Comparison of ENCODE assay signal across 11 cellular contexts in the genomic region with DNA sequence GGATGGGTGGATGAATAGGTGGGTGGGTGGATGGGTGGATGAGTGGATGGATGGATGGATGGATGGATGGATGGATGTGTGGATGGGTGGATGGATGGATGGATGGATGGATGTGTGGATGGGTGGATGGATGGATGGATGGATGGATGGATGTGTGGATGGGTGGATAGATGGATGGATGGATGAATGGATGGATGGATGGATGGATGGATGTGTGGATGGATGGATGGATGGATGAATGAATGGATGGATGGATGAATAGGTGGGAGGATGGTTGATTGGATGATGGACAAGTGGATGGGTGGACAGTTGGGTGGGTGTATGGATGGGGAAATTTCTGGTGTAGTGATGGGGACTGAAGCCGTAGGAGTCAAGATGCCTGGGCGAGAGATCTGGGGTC. TPM values are rescaled to one million over a fixed set of nuclear protein-coding genes. Genes with fewer than 3 reads are reported as not detected.
DNase-seq lines count a peak whose midpoint lies in the region; ATAC-seq, FAIRE-seq and TF ChIP-seq lines count a peak whose summit lies in the region.
"Not testable (repeated sequence)": the region's sequence is repeated elsewhere in the genome, so short reads cannot be mapped to it uniquely, and the experiment has no call there.
"Had no signal": no experiment of that assay in that cellular context is flagged by ENCODE, and none has a peak within 500 bp of the region (broad histone marks: within the 10 kb centered on the region; RNA-seq: fewer than 3 reads in every experiment).

No MANE protein-coding gene starts in this region.

- dilution Hi-C loops in IMR-90 (cut with HindIII; ENCODE audit: low sequenced_read_pairs, unreplicated experiment) = not testable (repeated sequence)

- H2BK5ac ChIP-seq in IMR-90 (ENCODE audit: low read depth, low read length, poor library complexity, severe bottlenecking) = peak overlapping the region; percentile 26

- not testable (repeated sequence) for H3K9me1 ChIP-seq in IMR-90 (ENCODE audit: insufficient read depth, low read length); K562 (ENCODE audit: control insufficient read depth, insufficient read depth, low read length)

- intact Hi-C loops in IMR-90 (cut with micrococcal nuclease); K562 (cut with micrococcal nuclease); HepG2 (cut with micrococcal nuclease; ENCODE audit: unreplicated experiment): not testable (repeated sequence)

- not testable (repeated sequence) for TF ChIP-seq POLR2A in IMR-90 (IDR thresholded peaks at IDR 0.05; ENCODE audit: low read depth, low read length); K562 (conservative IDR thresholded peaks at IDR 0.05); HepG2 (IDR thresholded peaks at IDR 0.05; ENCODE audit: insufficient read depth in 1 of 2, low read depth in 2 of 2, low read length in 2 of 2)

- H4K91ac ChIP-seq in IMR-90 (ENCODE audit: insufficient read depth, low read depth, low read length) = not testable (repeated sequence)

- H3K18ac ChIP-seq in IMR-90 (ENCODE audit: low read depth, low read length) = not testable (repeated sequence)

- not testable (repeated sequence) for H3K4me3 ChIP-seq in IMR-90 (ENCODE audit: insufficient read depth, low read depth, low read length); K562; HepG2 (replicated peaks in 1 of 3; ENCODE audit: insufficient read depth in 1 of 3, low read depth in 2 of 3, low read length in 3 of 3)

- not testable (repeated sequence) for H3K14ac ChIP-seq in IMR-90 (replicated peaks; ENCODE audit: low read depth, low read length)

- H3K4ac ChIP-seq in IMR-90 (ENCODE audit: low read depth, low read length) = not testable (repeated sequence)

- not testable (repeated sequence) for H3K9me3 ChIP-seq in IMR-90 (ENCODE audit: control insufficient read depth, insufficient read depth, low read length); K562 (replicated peaks; ENCODE audit: control insufficient read depth, insufficient read depth, low read depth, low read length); HepG2 (ENCODE audit: low read length)

- not testable (repeated sequence) for H2BK120ac ChIP-seq in IMR-90 (ENCODE audit: low read depth, low read length)

- H4K8ac ChIP-seq in IMR-90 (ENCODE audit: low read depth in 2 of 2, low read length in 2 of 2) = not testable (repeated sequence)

- not testable (repeated sequence) for FAIRE-seq in K562 (lab: Jason Lieb, UNC); HepG2 (lab: Jason Lieb, UNC)

- H4K5ac ChIP-seq in IMR-90 (ENCODE audit: low read depth, low read length) = not testable (repeated sequence)

- not testable (repeated sequence) for BruUV-seq in IMR-90 (replicated peaks; lab: Mats Ljungman, UMichigan); K562 (replicated peaks; lab: Mats Ljungman, UMichigan); HepG2 (replicated peaks; lab: Mats Ljungman, UMichigan)

- not testable (repeated sequence) for H2BK15ac ChIP-seq in IMR-90 (ENCODE audit: low read depth, low read length)

- not testable (repeated sequence) for H3K9ac ChIP-seq in IMR-90 (ENCODE audit: low read depth, low read length); K562 (ENCODE audit: insufficient read depth in 1 of 2, low read depth in 2 of 2, low read length in 2 of 2); HepG2 (ENCODE audit: insufficient read depth, low read depth, low read length)

- not testable (repeated sequence) for TF ChIP-seq RAD21 in IMR-90 (IDR thresholded peaks at IDR 0.05; ENCODE audit: low read length); K562 (CRISPR knock-in tag; conservative IDR thresholded peaks at IDR 0.05 in 1 of 2, IDR thresholded peaks at IDR 0.05 in 1 of 2); HepG2 (CRISPR knock-in tag; IDR thresholded peaks at IDR 0.05)

- ATAC-seq in IMR-90 (ENCODE audit: low read depth); K562; HepG2: not testable (repeated sequence)

- H3K79me2 ChIP-seq in K562 (ENCODE audit: control insufficient read depth, insufficient read depth, low read length); HepG2 (ENCODE audit: insufficient read depth, low read length): not testable (repeated sequence)

- in situ Hi-C loops in IMR-90 (cut with MboI; ENCODE audit: low sequenced_read_pairs); K562 (cut with MboI); HepG2 (cut with HindIII; ENCODE audit: extremely low pct_ligation_motif_present, low pct_unique_long_range_greater_than_20kb): not testable (repeated sequence)

- H2BK20ac ChIP-seq in IMR-90 (ENCODE audit: low read depth, low read length) = not testable (repeated sequence)

- CTCF ChIA-PET in IMR-90 (lab: Yijun Ruan, JAX); K562 (lab: Yijun Ruan, JAX; ENCODE audit: low intra/inter-chr PET ratio); HepG2 (lab: Yijun Ruan, JAX; ENCODE audit: low intra/inter-chr PET ratio, low total read pairs): not testable (repeated sequence)

- not testable (repeated sequence) for H2AK5ac ChIP-seq in IMR-90 (ENCODE audit: low read depth, low read length)

- H3K23ac ChIP-seq in IMR-90 (ENCODE audit: low read depth, low read length) = not testable (repeated sequence)

- not testable (repeated sequence) for H3K36me3 ChIP-seq in IMR-90 (ENCODE audit: control insufficient read depth, insufficient read depth, low read length); K562 (ENCODE audit: control insufficient read depth, insufficient read depth, low read length); HepG2 (replicated peaks in 1 of 2; ENCODE audit: control insufficient read depth in 1 of 2, insufficient read depth in 2 of 2, low read length in 2 of 2)

- not testable (repeated sequence) for TF ChIP-seq CTCF in IMR-90 (conservative IDR thresholded peaks at IDR 0.05; ENCODE audit: low read depth, low read length); K562 (IDR thresholded peaks at IDR 0.05 in 2 of 3, conservative IDR thresholded peaks at IDR 0.05 in 1 of 3; ENCODE audit: insufficient read depth in 2 of 3, low read depth in 1 of 3, low read length in 3 of 3); HepG2 (CRISPR knock-in tag; IDR thresholded peaks at IDR 0.05)

- H3K4me2 ChIP-seq in IMR-90 (ENCODE audit: low read depth, low read length); K562 (ENCODE audit: insufficient read depth, low read length); HepG2 (ENCODE audit: low read depth, low read length): not testable (repeated sequence)

- not testable (repeated sequence) for H3K27me3 ChIP-seq in IMR-90 (ENCODE audit: control insufficient read depth, insufficient read depth, low read length); K562 (ENCODE audit: control insufficient read depth in 2 of 2, insufficient read depth in 2 of 2, low read length in 2 of 2); HepG2 (ENCODE audit: control insufficient read depth in 1 of 2, insufficient read depth in 2 of 2, low read length in 2 of 2)

- POLR2A ChIA-PET in IMR-90 (lab: Charles Lee; ENCODE audit: unreplicated experiment); K562 (lab: Yijun Ruan, JAX); HepG2 (lab: Yijun Ruan, JAX): not testable (repeated sequence)

- not testable (repeated sequence) for H2AFZ ChIP-seq in IMR-90 (replicated peaks; ENCODE audit: low read length, poor library complexity); K562 (ENCODE audit: low read depth, low read length); HepG2 (ENCODE audit: low read length)

- not testable (repeated sequence) for H3K27ac ChIP-seq in IMR-90 (ENCODE audit: insufficient read depth, low read length); K562 (ENCODE audit: extremely low read depth, low read depth, low read length); HepG2 (ENCODE audit: extremely low read length, insufficient read depth, low read length)

- not testable (repeated sequence) for DNase-seq in IMR-90; K562 (ENCODE audit: extremely low read depth in 1 of 4, low spot score in 3 of 4); HepG2 (ENCODE audit: low spot score)

- H3K79me1 ChIP-seq in IMR-90 (ENCODE audit: low read depth in 1 of 2, low read length in 2 of 2) = not testable (repeated sequence)

- H3K56ac ChIP-seq in IMR-90 (ENCODE audit: extremely low read depth, insufficient read depth, low read length) = not testable (repeated sequence)

- H3K4me1 ChIP-seq in IMR-90 (ENCODE audit: control insufficient read depth, insufficient read depth, low read length); K562 (replicated peaks in 1 of 2; ENCODE audit: control insufficient read depth in 2 of 2, insufficient read depth in 2 of 2, low read length in 2 of 2); HepG2 (ENCODE audit: insufficient read depth, low read length): not testable (repeated sequence)

- not testable (repeated sequence) for H4K20me1 ChIP-seq in IMR-90 (ENCODE audit: insufficient read depth, low read length); K562 (replicated peaks; ENCODE audit: control insufficient read depth, insufficient read depth, low read length); HepG2 (ENCODE audit: insufficient read depth, low read length)

- not testable (repeated sequence) for TF ChIP-seq EP300 in K562 (IDR thresholded peaks at IDR 0.05; ENCODE audit: low read length); HepG2 (IDR thresholded peaks at IDR 0.05; ENCODE audit: low read depth in 2 of 2, low read length in 2 of 2); HepG2 (CRISPR knock-in tag; IDR thresholded peaks at IDR 0.05; ENCODE audit: borderline replicate concordance)

- H2AK9ac ChIP-seq in IMR-90 (replicated peaks; ENCODE audit: low read depth, low read length, poor library complexity) = not testable (repeated sequence)

- 50% methylated on average over 2 of the region's 2 CpGs; no CpG with 5 or more reads in 1 of the 2 experiments for whole genome bisulfite sequencing in IMR-90 (ENCODE audit: extremely low coverage in 2 of 2, insufficient read length in 1 of 2), 2 experiments
- WGBS in K562 (ENCODE audit: insufficient coverage, low coverage, missing lambda C conversion rate) = 19% methylated on average over 2 of the region's 2 CpGs
- 15% methylated on average over 2 of the region's 2 CpGs for WGBS in HepG2 (ENCODE audit: low lambda C conversion rate)

RNA-seq across cellular contexts. Expression of gene CELF5, which starts 11.1 kb away (rescaled TPM):
- total RNA-seq in IMR-90 (2012; rRNA removed) (not detected in 2 replicates), K562 (2014; rRNA removed) (0.05 and 0.73 TPM in 2 replicates), K562 (2014; rRNA removed; fragmentation: Illumina TruSeq; extraction: Trizol) (0.07 and 0.26 TPM in 2 replicates), K562 (2015; rRNA removed; fragmentation: Illumina TruSeq; extraction: Trizol) (0.36 and 0.41 TPM in 2 replicates), K562 (2021) (0.29 and 0.49 TPM in 2 replicates), HepG2 (2016; rRNA removed; fragmentation: Illumina TruSeq; extraction: Trizol) (0.14 and 0.31 TPM in 2 replicates)
- polyA plus RNA-seq in IMR-90 (2012; rRNA removed) (0.02 TPM in 1 of 2 replicates, not detected in the other), K562 (2011; rRNA removed) (0.28 and 0.38 TPM in 2 replicates), K562 (2014; fragmentation: Illumina TruSeq; extraction: Trizol) (0.22 and 0.39 TPM in 2 replicates), K562 (2014; fragmentation: Nextera tagmentation; extraction: Ambion mirVana) (under 1 TPM; 0.01 to 0.07 TPM), K562 (2014; rRNA removed) (0.27 and 0.56 TPM in 2 replicates), HepG2 (2011; rRNA removed) (0.84 and 0.91 TPM in 2 replicates)
- 0.05 TPM in 1 of 2 replicates, not detected in the other for polyA plus RNA-seq in IMR-90 (2012; cell fraction: cytosol; rRNA removed)
- polyA plus RNA-seq in IMR-90 (2012; cell fraction: nucleus; rRNA removed; ENCODE audit: low replicate concordance) = 0.24 and 0.29 TPM in 2 replicates
- 0.18 and 0.69 TPM in 2 replicates for total RNA-seq in K562 (2011; cell fraction: chromatin; rRNA removed; ENCODE audit: low replicate concordance)
- 0.50 and 0.53 TPM in 2 replicates for total RNA-seq in K562 (2011; cell fraction: nucleolus; rRNA removed)
- 0.81 and 0.99 TPM in 2 replicates for total RNA-seq in K562 (2011; cell fraction: nucleoplasm; rRNA removed)
- 0.21 and 0.25 TPM in 2 replicates for polyA plus RNA-seq in K562 (2011; cell fraction: cytosol; rRNA removed)
- polyA plus RNA-seq in K562 (2011; cell fraction: nucleus; rRNA removed) = 1.4 and 2.7 TPM in 2 replicates
- 0.52 and 0.54 TPM in 2 replicates for polyA plus RNA-seq in K562 (2012)
- 0.18 and 0.30 TPM in 2 replicates for polyA minus RNA-seq in K562 (2011; rRNA and poly(A)+ RNA removed)
- not detected in 2 replicates for polyA minus RNA-seq in K562 (2011; cell fraction: cytosol; rRNA and poly(A)+ RNA removed)
- polyA minus RNA-seq in K562 (2011; cell fraction: nucleus; rRNA and poly(A)+ RNA removed) = 0.27 and 0.44 TPM in 2 replicates
- total RNA-seq in HepG2 (2016; cell fraction: cytosol; rRNA removed; fragmentation: Illumina TruSeq; extraction: Trizol; ENCODE audit: low read depth) = 0.35 TPM in 1 of 2 replicates, not detected in the other
- total RNA-seq in HepG2 (2016; cell fraction: insoluble cytoplasmic fraction; rRNA removed; fragmentation: Illumina TruSeq; extraction: Trizol) = 0.16 and 0.30 TPM in 2 replicates
- total RNA-seq in HepG2 (2016; cell fraction: membrane; rRNA removed; fragmentation: Illumina TruSeq; extraction: Trizol) = 0.12 and 0.28 TPM in 2 replicates
- total RNA-seq in HepG2 (2016; cell fraction: nucleus; rRNA removed; fragmentation: Illumina TruSeq; extraction: Trizol) = 0.66 and 0.68 TPM in 2 replicates
- polyA plus RNA-seq in HepG2 (2011; cell fraction: cytosol; rRNA removed) = 0.23 and 0.43 TPM in 2 replicates
- 3.4 and 3.5 TPM in 2 replicates for polyA plus RNA-seq in HepG2 (2011; cell fraction: nucleus; rRNA removed)
- polyA plus RNA-seq in HepG2 (2012) = 2.1 and 2.4 TPM in 2 replicates
- polyA plus RNA-seq in HepG2 (2016; cell fraction: cytosol; fragmentation: Illumina TruSeq; extraction: Trizol; ENCODE audit: low read depth) = 0.07 and 0.20 TPM in 2 replicates
- 0.19 and 0.47 TPM in 2 replicates for polyA plus RNA-seq in HepG2 (2016; cell fraction: insoluble cytoplasmic fraction; fragmentation: Illumina TruSeq; extraction: Trizol; ENCODE audit: low read depth)
- 0.15 and 0.30 TPM in 2 replicates for polyA plus RNA-seq in HepG2 (2016; cell fraction: membrane; fragmentation: Illumina TruSeq; extraction: Trizol; ENCODE audit: low read depth)
- polyA plus RNA-seq in HepG2 (2016; cell fraction: nucleus; fragmentation: Illumina TruSeq; extraction: Trizol; ENCODE audit: insufficient read depth, low read depth) = 1.6 and 1.9 TPM in 2 replicates
- 0.44 and 0.56 TPM in 2 replicates for polyA minus RNA-seq in HepG2 (2011; rRNA and poly(A)+ RNA removed; ENCODE audit: low replicate concordance)
- 0.40 TPM in 1 of 2 replicates, not detected in the other for polyA minus RNA-seq in HepG2 (2011; cell fraction: cytosol; rRNA and poly(A)+ RNA removed)
- polyA minus RNA-seq in HepG2 (2011; cell fraction: nucleus; rRNA and poly(A)+ RNA removed) = 0.75 and 0.77 TPM in 2 replicates
- total RNA-seq: GM12878 had no signal
- polyA plus RNA-seq: AG04450; CD14-positive monocyte; CD4-positive, CD25-positive, alpha-beta regulatory T cell; CD8-positive, alpha-beta memory T cell had no signal

RNA-seq across cellular contexts. Expression of gene NCLN, which starts 49.9 kb away (rescaled TPM):
- total RNA-seq in IMR-90 (2012; rRNA removed) (32.8 and 35.6 TPM in 2 replicates), K562 (2014; rRNA removed) (49.3 and 79.1 TPM in 2 replicates), K562 (2014; rRNA removed; fragmentation: Illumina TruSeq; extraction: Trizol) (11.6 and 20.2 TPM in 2 replicates), K562 (2015; rRNA removed; fragmentation: Illumina TruSeq; extraction: Trizol) (39.7 and 47.4 TPM in 2 replicates), K562 (2021) (120 and 126 TPM in 2 replicates), HepG2 (2016; rRNA removed; fragmentation: Illumina TruSeq; extraction: Trizol) (20.0 and 56.0 TPM in 2 replicates)
- polyA plus RNA-seq in IMR-90 (2012; rRNA removed) (90.8 and 95.4 TPM in 2 replicates), K562 (2011; rRNA removed) (39.6 and 55.9 TPM in 2 replicates), K562 (2014; fragmentation: Illumina TruSeq; extraction: Trizol) (25.6 and 56.1 TPM in 2 replicates), K562 (2014; fragmentation: Nextera tagmentation; extraction: Ambion mirVana) (1 to 10 TPM; 3.8 to 5.9 TPM), K562 (2014; rRNA removed) (58.0 and 62.8 TPM in 2 replicates), HepG2 (2011; rRNA removed) (42.6 and 55.5 TPM in 2 replicates)
- polyA plus RNA-seq in IMR-90 (2012; cell fraction: cytosol; rRNA removed) = 81.8 and 106 TPM in 2 replicates
- polyA plus RNA-seq in IMR-90 (2012; cell fraction: nucleus; rRNA removed; ENCODE audit: low replicate concordance) = 68.5 and 190 TPM in 2 replicates
- total RNA-seq in K562 (2011; cell fraction: chromatin; rRNA removed; ENCODE audit: low replicate concordance) = 48.8 and 166 TPM in 2 replicates
- total RNA-seq in K562 (2011; cell fraction: nucleolus; rRNA removed) = 171 and 189 TPM in 2 replicates
- 87.3 and 91.6 TPM in 2 replicates for total RNA-seq in K562 (2011; cell fraction: nucleoplasm; rRNA removed)
- polyA plus RNA-seq in K562 (2011; cell fraction: cytosol; rRNA removed) = 53.3 and 119 TPM in 2 replicates
- 113 and 190 TPM in 2 replicates for polyA plus RNA-seq in K562 (2011; cell fraction: nucleus; rRNA removed)
- 69.1 and 86.6 TPM in 2 replicates for polyA plus RNA-seq in K562 (2012)
- polyA minus RNA-seq in K562 (2011; rRNA and poly(A)+ RNA removed) = 11.0 and 30.4 TPM in 2 replicates
- 50.3 and 58.3 TPM in 2 replicates for polyA minus RNA-seq in K562 (2011; cell fraction: cytosol; rRNA and poly(A)+ RNA removed)
- polyA minus RNA-seq in K562 (2011; cell fraction: nucleus; rRNA and poly(A)+ RNA removed) = 23.9 and 31.8 TPM in 2 replicates
- total RNA-seq in HepG2 (2016; cell fraction: cytosol; rRNA removed; fragmentation: Illumina TruSeq; extraction: Trizol; ENCODE audit: low read depth) = 14.5 and 16.6 TPM in 2 replicates
- total RNA-seq in HepG2 (2016; cell fraction: insoluble cytoplasmic fraction; rRNA removed; fragmentation: Illumina TruSeq; extraction: Trizol) = 22.2 and 58.2 TPM in 2 replicates
- total RNA-seq in HepG2 (2016; cell fraction: membrane; rRNA removed; fragmentation: Illumina TruSeq; extraction: Trizol) = 36.2 and 36.4 TPM in 2 replicates
- 45.5 and 60.9 TPM in 2 replicates for total RNA-seq in HepG2 (2016; cell fraction: nucleus; rRNA removed; fragmentation: Illumina TruSeq; extraction: Trizol)
- polyA plus RNA-seq in HepG2 (2011; cell fraction: cytosol; rRNA removed) = 34.0 and 56.6 TPM in 2 replicates
- 87.2 and 112 TPM in 2 replicates for polyA plus RNA-seq in HepG2 (2011; cell fraction: nucleus; rRNA removed)
- polyA plus RNA-seq in HepG2 (2012) = 29.1 and 45.2 TPM in 2 replicates
- 21.6 and 23.7 TPM in 2 replicates for polyA plus RNA-seq in HepG2 (2016; cell fraction: cytosol; fragmentation: Illumina TruSeq; extraction: Trizol; ENCODE audit: low read depth)
- 19.8 and 29.4 TPM in 2 replicates for polyA plus RNA-seq in HepG2 (2016; cell fraction: insoluble cytoplasmic fraction; fragmentation: Illumina TruSeq; extraction: Trizol; ENCODE audit: low read depth)
- polyA plus RNA-seq in HepG2 (2016; cell fraction: membrane; fragmentation: Illumina TruSeq; extraction: Trizol; ENCODE audit: low read depth) = 31.3 and 31.9 TPM in 2 replicates
- 109 and 110 TPM in 2 replicates for polyA plus RNA-seq in HepG2 (2016; cell fraction: nucleus; fragmentation: Illumina TruSeq; extraction: Trizol; ENCODE audit: insufficient read depth, low read depth)
- 99.1 and 126 TPM in 2 replicates for polyA minus RNA-seq in HepG2 (2011; rRNA and poly(A)+ RNA removed; ENCODE audit: low replicate concordance)
- polyA minus RNA-seq in HepG2 (2011; cell fraction: cytosol; rRNA and poly(A)+ RNA removed) = 41.8 and 46.2 TPM in 2 replicates
- 16.4 and 18.6 TPM in 2 replicates for polyA minus RNA-seq in HepG2 (2011; cell fraction: nucleus; rRNA and poly(A)+ RNA removed)

RNA-seq across cellular contexts. Expression of gene S1PR4, which starts 57.0 kb away (rescaled TPM):
- total RNA-seq in IMR-90 (2012; rRNA removed) (not detected in 2 replicates), K562 (2014; rRNA removed) (not detected in 2 replicates), K562 (2014; rRNA removed; fragmentation: Illumina TruSeq; extraction: Trizol) (not detected in 2 replicates), K562 (2015; rRNA removed; fragmentation: Illumina TruSeq; extraction: Trizol) (not detected in 2 replicates), K562 (2021) (0.18 and 0.27 TPM in 2 replicates), HepG2 (2016; rRNA removed; fragmentation: Illumina TruSeq; extraction: Trizol) (0.07 TPM in 1 of 2 replicates, not detected in the other)
- polyA plus RNA-seq in IMR-90 (2012; rRNA removed) (not detected in 2 replicates), K562 (2011; rRNA removed) (not detected in 2 replicates), K562 (2014; fragmentation: Illumina TruSeq; extraction: Trizol) (not detected in 2 replicates), K562 (2014; fragmentation: Nextera tagmentation; extraction: Ambion mirVana) (not detected), K562 (2014; rRNA removed) (0.07 TPM in 1 of 2 replicates, not detected in the other), HepG2 (2011; rRNA removed) (0.09 and 0.33 TPM in 2 replicates)
- polyA plus RNA-seq in IMR-90 (2012; cell fraction: cytosol; rRNA removed) = not detected in 2 replicates
- 0.05 TPM in 1 of 2 replicates, not detected in the other for polyA plus RNA-seq in IMR-90 (2012; cell fraction: nucleus; rRNA removed; ENCODE audit: low replicate concordance)
- total RNA-seq in K562 (2011; cell fraction: chromatin; rRNA removed; ENCODE audit: low replicate concordance) = not detected in 2 replicates
- not detected in 2 replicates for total RNA-seq in K562 (2011; cell fraction: nucleolus; rRNA removed)
- not detected in 2 replicates for total RNA-seq in K562 (2011; cell fraction: nucleoplasm; rRNA removed)
- polyA plus RNA-seq in K562 (2011; cell fraction: cytosol; rRNA removed) = 0.04 TPM in 1 of 2 replicates, not detected in the other
- 0.08 and 0.53 TPM in 2 replicates for polyA plus RNA-seq in K562 (2011; cell fraction: nucleus; rRNA removed)
- polyA plus RNA-seq in K562 (2012) = not detected in 2 replicates
- not detected in 2 replicates for polyA minus RNA-seq in K562 (2011; rRNA and poly(A)+ RNA removed)
- not detected in 2 replicates for polyA minus RNA-seq in K562 (2011; cell fraction: cytosol; rRNA and poly(A)+ RNA removed)
- polyA minus RNA-seq in K562 (2011; cell fraction: nucleus; rRNA and poly(A)+ RNA removed) = 0.13 TPM in 1 of 2 replicates, not detected in the other
- not detected in 2 replicates for total RNA-seq in HepG2 (2016; cell fraction: cytosol; rRNA removed; fragmentation: Illumina TruSeq; extraction: Trizol; ENCODE audit: low read depth)
- 0.09 TPM in 1 of 2 replicates, not detected in the other for total RNA-seq in HepG2 (2016; cell fraction: insoluble cytoplasmic fraction; rRNA removed; fragmentation: Illumina TruSeq; extraction: Trizol)
- total RNA-seq in HepG2 (2016; cell fraction: membrane; rRNA removed; fragmentation: Illumina TruSeq; extraction: Trizol) = not detected in 2 replicates
- not detected in 2 replicates for total RNA-seq in HepG2 (2016; cell fraction: nucleus; rRNA removed; fragmentation: Illumina TruSeq; extraction: Trizol)
- polyA plus RNA-seq in HepG2 (2011; cell fraction: cytosol; rRNA removed) = not detected in 2 replicates
- polyA plus RNA-seq in HepG2 (2011; cell fraction: nucleus; rRNA removed) = 1.2 and 1.8 TPM in 2 replicates
- not detected in 2 replicates for polyA plus RNA-seq in HepG2 (2012)
- not detected in 2 replicates for polyA plus RNA-seq in HepG2 (2016; cell fraction: cytosol; fragmentation: Illumina TruSeq; extraction: Trizol; ENCODE audit: low read depth)
- polyA plus RNA-seq in HepG2 (2016; cell fraction: insoluble cytoplasmic fraction; fragmentation: Illumina TruSeq; extraction: Trizol; ENCODE audit: low read depth) = not detected in 2 replicates
- not detected in 2 replicates for polyA plus RNA-seq in HepG2 (2016; cell fraction: membrane; fragmentation: Illumina TruSeq; extraction: Trizol; ENCODE audit: low read depth)
- polyA plus RNA-seq in HepG2 (2016; cell fraction: nucleus; fragmentation: Illumina TruSeq; extraction: Trizol; ENCODE audit: insufficient read depth, low read depth) = 0.29 TPM in 1 of 2 replicates, not detected in the other
- polyA minus RNA-seq in HepG2 (2011; rRNA and poly(A)+ RNA removed; ENCODE audit: low replicate concordance) = 0.19 TPM in 1 of 2 replicates, not detected in the other
- polyA minus RNA-seq in HepG2 (2011; cell fraction: cytosol; rRNA and poly(A)+ RNA removed) = not detected in 2 replicates
- polyA minus RNA-seq in HepG2 (2011; cell fraction: nucleus; rRNA and poly(A)+ RNA removed) = 0.25 TPM in 1 of 2 replicates, not detected in the other
- total RNA-seq: A673, Daoy, G401 had no signal
- polyA plus RNA-seq: AG04450 had no signal
